1 cellular context compared by ENCODE assay signal in genomic region chr15:88797648-88798339, GRCh38.
TF ChIP-seq lines count a peak whose summit lies in the region.

No MANE protein-coding gene starts in this region.

TF ChIP-seq in K562, 482 proteins besides CTCF, POLR2A, EP300 and RAD21 (continued from another document):
- TF ChIP-seq SIN3B (IDR thresholded peaks at IDR 0.05; ENCODE audit: low read depth) (no peak), MTF1 (CRISPR knock-in tag; IDR thresholded peaks at IDR 0.05; ENCODE audit: borderline replicate concordance) (no peak), TAF9B (IDR thresholded peaks at IDR 0.05; ENCODE audit: partially characterized antibody) (no peak), MYNN (IDR thresholded peaks at IDR 0.05) (no peak), MYNN (CRISPR knock-in tag; IDR thresholded peaks at IDR 0.05) (no peak), MCM7 (IDR thresholded peaks at IDR 0.05) (no peak), C11orf30 (IDR thresholded peaks at IDR 0.05; ENCODE audit: low read depth) (peak; percentile 22; the same call in 1 of the 2 replicates), CBFA2T2 (conservative IDR thresholded peaks at IDR 0.05) (no peak), XRCC4 (IDR thresholded peaks at IDR 0.05; ENCODE audit: extremely low read depth, insufficient read depth, insufficient read length) (no peak), MAFG (tag; conservative IDR thresholded peaks at IDR 0.05) (peak; percentile 21; the same call in 1 of the 2 replicates), ZNF316 (IDR thresholded peaks at IDR 0.05) (peak; percentile 26; the same call in 1 of the 2 replicates), NFE2L1 (tag; IDR thresholded peaks at IDR 0.05; ENCODE audit: borderline replicate concordance, low read depth) (no peak)
- TF ChIP-seq, protein P1, sequence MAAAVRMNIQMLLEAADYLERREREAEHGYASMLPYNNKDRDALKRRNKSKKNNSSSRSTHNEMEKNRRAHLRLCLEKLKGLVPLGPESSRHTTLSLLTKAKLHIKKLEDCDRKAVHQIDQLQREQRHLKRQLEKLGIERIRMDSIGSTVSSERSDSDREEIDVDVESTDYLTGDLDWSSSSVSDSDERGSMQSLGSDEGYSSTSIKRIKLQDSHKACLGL (CRISPR knock-in tag; IDR thresholded peaks at IDR 0.05; ENCODE audit: borderline replicate concordance, poor library complexity, severe bottlenecking): no peak
